ENCODE assay signal across 8 cellular contexts in genomic region chr7:17941171-17941490, GRCh38. TPM values are rescaled to one million over a fixed set of nuclear protein-coding genes. Genes with fewer than 3 reads are reported as not detected.
DNase-seq lines count a peak whose midpoint lies in the region; ATAC-seq, FAIRE-seq and TF ChIP-seq lines count a peak whose summit lies in the region.

No MANE protein-coding gene starts in this region.

- H3K36me3 ChIP-seq in CD8-positive, alpha-beta memory T cell (ENCODE audit: insufficient read depth, low read length) = no peaks in the 10 kb centered on the region
- peaks cover 2% of the 10 kb centered on the region; the same call in 1 of the 3 replicates for H3K36me3 ChIP-seq in K562 (ENCODE audit: control insufficient read depth, insufficient read depth, low read length)
- no peaks in the 10 kb centered on the region for H3K36me3 ChIP-seq in left lung
- no peaks in the 10 kb centered on the region for H3K36me3 ChIP-seq in thymus (ENCODE audit: control insufficient read depth, insufficient read depth)

- TF ChIP-seq EP300 in K562 (IDR thresholded peaks at IDR 0.05; ENCODE audit: low read length) = no peak

- H3K27me3 Mint-ChIP-seq in CD8-positive, alpha-beta memory T cell = no peaks in the 10 kb centered on the region

- TSS peak; percentile 64 for BruUV-seq in K562 (replicated peaks; lab: Mats Ljungman, UMichigan)

- H3K9me1 ChIP-seq in K562 (ENCODE audit: control insufficient read depth, insufficient read depth, low read length) = no peaks in the 10 kb centered on the region

- H3K9me3 ChIP-seq in CD8-positive, alpha-beta memory T cell (ENCODE audit: low read length) = no peaks in the 10 kb centered on the region
- no peaks in the 10 kb centered on the region for H3K9me3 ChIP-seq in K562 (replicated peaks; ENCODE audit: control insufficient read depth, insufficient read depth, low read depth, low read length)
- no peaks in the 10 kb centered on the region for H3K9me3 ChIP-seq in left lung
- H3K9me3 ChIP-seq in thymus (ENCODE audit: control insufficient read depth) = no peaks in the 10 kb centered on the region

- H4K20me1 ChIP-seq in K562 (replicated peaks; ENCODE audit: control insufficient read depth, insufficient read depth, low read length) = peaks cover 3% of the 10 kb centered on the region; the same call in 1 of the 2 replicates

- POLR2A ChIA-PET in CD8-positive, alpha-beta memory T cell (lab: Charles Lee) = no interaction called here
- POLR2A ChIA-PET in K562 (lab: Yijun Ruan, JAX) = no interaction called here

- no peak for TF ChIP-seq POLR2A in K562 (conservative IDR thresholded peaks at IDR 0.05)

- peak overlapping the region; percentile 93 to 100 (median 98) for H3K27ac Mint-ChIP-seq in CD8-positive, alpha-beta memory T cell

- peak overlapping the region; percentile 94 for H2AFZ ChIP-seq in K562 (ENCODE audit: low read depth, low read length)

- H3K4me2 ChIP-seq in K562 (ENCODE audit: insufficient read depth, low read length) = peak overlapping the region; percentile 99

- peaks cover 37 to 52% (median 47%) of the 10 kb centered on the region in 3 donors for H3K4me1 Mint-ChIP-seq in CD8-positive, alpha-beta memory T cell

- in situ Hi-C loops in K562 (cut with MboI) = no loop called here

- ATAC-seq in K562 (no peak), left lung (peak; percentile 32), HG03442 (IDR thresholded peaks at IDR 0.05; ENCODE audit: unreplicated experiment) (no peak), GM18511 (IDR thresholded peaks at IDR 0.05; ENCODE audit: unreplicated experiment) (no peak)

- H3K4me3 Mint-ChIP-seq in CD8-positive, alpha-beta memory T cell = peak overlapping the region; percentile 94 to 99 (median 98)

- peak overlapping the region; percentile 94 for H3K27ac ChIP-seq in CD8-positive, alpha-beta memory T cell (ENCODE audit: low read depth, low read length)
- peak overlapping the region; percentile 96; the same call in 2 of the 3 replicates for H3K27ac ChIP-seq in K562 (ENCODE audit: extremely low read depth, low read depth, low read length)
- peak overlapping the region; percentile 92 to 95 for H3K27ac ChIP-seq in left lung
- no peak overlapping the region for H3K27ac ChIP-seq in thymus (ENCODE audit: low read depth)

- H3K9me3 Mint-ChIP-seq in CD8-positive, alpha-beta memory T cell = no peaks in the 10 kb centered on the region

- FAIRE-seq in K562 (lab: Jason Lieb, UNC) = no peak

- H3K4me3 ChIP-seq in CD8-positive, alpha-beta memory T cell (ENCODE audit: low read length) = peak overlapping the region; percentile 87
- H3K4me3 ChIP-seq in K562 (peak overlapping the region; percentile 86), left lung (peak overlapping the region; percentile 65 to 88), thymus (ENCODE audit: low read length) (peak overlapping the region; percentile 71)

- TF ChIP-seq CTCF in K562 (IDR thresholded peaks at IDR 0.05 in 2 of 3, conservative IDR thresholded peaks at IDR 0.05 in 1 of 3; ENCODE audit: insufficient read depth in 2 of 3, low read depth in 1 of 3, low read length in 3 of 3) (no peak), left lung (IDR thresholded peaks at IDR 0.05) (no peak)

- peak overlapping the region; percentile 98 to 100 for H3K9ac ChIP-seq in K562 (ENCODE audit: insufficient read depth in 1 of 2, low read depth in 2 of 2, low read length in 2 of 2)

- CTCF ChIA-PET in CD8-positive, alpha-beta memory T cell (lab: Charles Lee) = no interaction called here
- CTCF ChIA-PET in K562 (lab: Yijun Ruan, JAX; ENCODE audit: low intra/inter-chr PET ratio) = no interaction called here

- DNase-seq in CD8-positive, alpha-beta memory T cell = peak in 2 of 5 donors; percentile 14 to 31
- peak; percentile 69 for DNase-seq in LoVo (ENCODE audit: low spot score)
- peak in 1 of 4 experiments; percentile 14 for DNase-seq in K562 (ENCODE audit: extremely low read depth in 1 of 4, low spot score in 3 of 4)
- no peak for DNase-seq in left lung
- DNase-seq in SKM-1 treated with dmso at 0.1 percent for 144 hours (lab: John Stamatoyannopoulos, UW; ENCODE audit: unreplicated experiment) = no peak

- 24% methylated on average over 5 of the region's 5 CpGs for whole genome bisulfite sequencing in K562 (ENCODE audit: insufficient coverage, low coverage, missing lambda C conversion rate)
- 29% methylated on average over 5 of the region's 5 CpGs for WGBS in thymus

- peaks cover 44% of the 10 kb centered on the region for H3K79me2 ChIP-seq in K562 (ENCODE audit: control insufficient read depth, insufficient read depth, low read length)

- intact Hi-C loops in K562 (cut with micrococcal nuclease) (no loop called here), left lung (cut with DNase I) (no loop called here)

- H3K27me3 ChIP-seq in CD8-positive, alpha-beta memory T cell (ENCODE audit: insufficient read depth, low read length, poor library complexity, severe bottlenecking) = no peaks in the 10 kb centered on the region
- H3K27me3 ChIP-seq in K562 (ENCODE audit: control insufficient read depth in 2 of 2, insufficient read depth in 2 of 2, low read length in 2 of 2) (no peaks in the 10 kb centered on the region), left lung (no peaks in the 10 kb centered on the region), thymus (ENCODE audit: control insufficient read depth, insufficient read depth) (no peaks in the 10 kb centered on the region)

- peaks cover 0 to 16% (median 1%) of the 10 kb centered on the region in 3 donors for H3K36me3 Mint-ChIP-seq in CD8-positive, alpha-beta memory T cell

- H3K4me1 ChIP-seq in CD8-positive, alpha-beta memory T cell (ENCODE audit: insufficient read depth, low read length) = peaks cover 32% of the 10 kb centered on the region
- H3K4me1 ChIP-seq in K562 (replicated peaks in 1 of 2; ENCODE audit: control insufficient read depth in 2 of 2, insufficient read depth in 2 of 2, low read length in 2 of 2) (peaks cover 5 to 13% of the 10 kb centered on the region in 2 experiments; a peak in 3 of 5 replicates), left lung (peaks cover 3 to 36% of the 10 kb centered on the region in 2 donors), thymus (ENCODE audit: control insufficient read depth, insufficient read depth, low read length) (peaks cover 6% of the 10 kb centered on the region)

- no peak for TF ChIP-seq RAD21 in K562 (CRISPR knock-in tag; conservative IDR thresholded peaks at IDR 0.05 in 1 of 2, IDR thresholded peaks at IDR 0.05 in 1 of 2)

TF ChIP-seq in K562, 482 proteins besides CTCF, POLR2A, EP300 and RAD21:
- TF ChIP-seq, protein P1, sequence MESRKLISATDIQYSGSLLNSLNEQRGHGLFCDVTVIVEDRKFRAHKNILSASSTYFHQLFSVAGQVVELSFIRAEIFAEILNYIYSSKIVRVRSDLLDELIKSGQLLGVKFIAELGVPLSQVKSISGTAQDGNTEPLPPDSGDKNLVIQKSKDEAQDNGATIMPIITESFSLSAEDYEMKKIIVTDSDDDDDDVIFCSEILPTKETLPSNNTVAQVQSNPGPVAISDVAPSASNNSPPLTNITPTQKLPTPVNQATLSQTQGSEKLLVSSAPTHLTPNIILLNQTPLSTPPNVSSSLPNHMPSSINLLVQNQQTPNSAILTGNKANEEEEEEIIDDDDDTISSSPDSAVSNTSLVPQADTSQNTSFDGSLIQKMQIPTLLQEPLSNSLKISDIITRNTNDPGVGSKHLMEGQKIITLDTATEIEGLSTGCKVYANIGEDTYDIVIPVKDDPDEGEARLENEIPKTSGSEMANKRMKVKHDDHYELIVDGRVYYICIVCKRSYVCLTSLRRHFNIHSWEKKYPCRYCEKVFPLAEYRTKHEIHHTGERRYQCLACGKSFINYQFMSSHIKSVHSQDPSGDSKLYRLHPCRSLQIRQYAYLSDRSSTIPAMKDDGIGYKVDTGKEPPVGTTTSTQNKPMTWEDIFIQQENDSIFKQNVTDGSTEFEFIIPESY (CRISPR knock-in tag; IDR thresholded peaks at IDR 0.05) = no peak
- no peak for TF ChIP-seq GTF2F1 (IDR thresholded peaks at IDR 0.05; ENCODE audit: low read depth, low read length)

RNA-seq across cellular contexts. Expression of gene SNX13, which starts 0.8 kb away (rescaled TPM):
- 10 to 100 TPM; 23.4 to 26.3 TPM for total RNA-seq in CD8-positive, alpha-beta memory T cell
- 9.2 TPM for polyA plus RNA-seq in CD8-positive, alpha-beta memory T cell
- 23.5 and 103 TPM in 2 replicates for total RNA-seq in K562 (2011; cell fraction: chromatin; rRNA removed; ENCODE audit: low replicate concordance)
- total RNA-seq in K562 (2011; cell fraction: nucleolus; rRNA removed) = 11.0 and 16.2 TPM in 2 replicates
- total RNA-seq in K562 (2011; cell fraction: nucleoplasm; rRNA removed) = 39.5 and 72.8 TPM in 2 replicates
- total RNA-seq in K562 (2014; rRNA removed) (26.1 and 28.3 TPM in 2 replicates), K562 (2014; rRNA removed; fragmentation: Illumina TruSeq; extraction: Trizol) (26.5 and 31.0 TPM in 2 replicates), K562 (2015; rRNA removed; fragmentation: Illumina TruSeq; extraction: Trizol) (22.6 and 25.5 TPM in 2 replicates), K562 (2021) (25.3 and 25.7 TPM in 2 replicates), left lung (10 to 100 TPM; 49.4 to 51.4 TPM)
- polyA plus RNA-seq in K562 (2011; rRNA removed) (17.8 and 25.4 TPM in 2 replicates), K562 (2014; fragmentation: Illumina TruSeq; extraction: Trizol) (19.4 and 24.1 TPM in 2 replicates), K562 (2014; fragmentation: Nextera tagmentation; extraction: Ambion mirVana) (1 to 10 TPM; 5.6 to 8.7 TPM), K562 (2014; rRNA removed) (24.4 and 33.2 TPM in 2 replicates), thymus (12.3 TPM)
- polyA plus RNA-seq in K562 (2011; cell fraction: cytosol; rRNA removed) = 4.5 and 7.4 TPM in 2 replicates
- 16.7 and 25.4 TPM in 2 replicates for polyA plus RNA-seq in K562 (2011; cell fraction: nucleus; rRNA removed)
- 10.2 and 10.3 TPM in 2 replicates for polyA plus RNA-seq in K562 (2012)
- 46.8 and 53.3 TPM in 2 replicates for polyA minus RNA-seq in K562 (2011; rRNA and poly(A)+ RNA removed)
- polyA minus RNA-seq in K562 (2011; cell fraction: cytosol; rRNA and poly(A)+ RNA removed) = 6.7 and 12.4 TPM in 2 replicates
- 51.2 and 80.2 TPM in 2 replicates for polyA minus RNA-seq in K562 (2011; cell fraction: nucleus; rRNA and poly(A)+ RNA removed)
